ENCODE assay signal across 8 cellular contexts in the genomic region with DNA sequence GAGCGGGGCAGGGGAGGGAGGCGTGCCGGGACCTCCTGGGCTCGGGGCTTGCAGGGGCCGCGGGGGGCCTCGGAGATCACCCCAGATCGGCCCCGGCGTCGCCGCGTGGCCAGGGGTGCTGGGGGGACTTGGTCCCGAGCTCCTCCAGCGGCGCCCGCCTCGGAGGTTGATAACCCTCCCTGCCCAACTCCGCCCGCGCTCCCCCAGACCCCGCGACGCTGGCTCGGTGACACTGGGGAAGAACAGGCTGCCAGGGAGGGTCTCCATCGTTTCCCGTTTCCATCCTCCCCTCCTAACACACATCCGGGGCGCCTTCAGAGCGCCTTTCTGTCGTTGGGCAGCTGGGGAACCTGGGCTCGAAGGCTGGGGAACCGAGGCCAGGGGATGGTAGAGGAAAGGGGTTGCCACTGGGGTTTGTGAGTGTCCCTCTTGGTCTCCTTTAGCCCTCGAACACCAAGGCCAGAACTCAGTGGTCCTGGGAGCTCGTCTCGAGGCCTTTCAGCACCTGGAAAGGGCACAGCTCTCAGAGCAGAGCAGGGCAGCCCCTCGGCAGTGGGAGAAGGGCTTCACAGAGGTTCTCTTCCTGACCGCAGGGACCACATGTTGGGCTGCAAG. TPM values are rescaled to one million over a fixed set of nuclear protein-coding genes. Genes with fewer than 3 reads are reported as not detected.
DNase-seq lines count a peak whose midpoint lies in the region; ATAC-seq and TF ChIP-seq lines count a peak whose summit lies in the region.

No MANE protein-coding gene starts in this region.

- H2BK15ac ChIP-seq in neuronal stem cell (ENCODE audit: low read length), result no peak overlapping the region

- no peak overlapping the region for H2BK5ac ChIP-seq in neuronal stem cell (ENCODE audit: low read length)

- no peak for TF ChIP-seq CTCF in fibroblast of mammary gland (conservative IDR thresholded peaks at IDR 0.05; ENCODE audit: control insufficient read depth, insufficient read depth, low read depth, low read length)

- H3K4me2 ChIP-seq in neuronal stem cell (ENCODE audit: insufficient read depth, low read length, poor library complexity, severe bottlenecking), result peak overlapping the region; percentile 100

- H3K18ac ChIP-seq in neuronal stem cell (ENCODE audit: low read length), result peak overlapping the region; percentile 92

- H3K4me1 ChIP-seq in SJCRH30 (no peaks in the 10 kb centered on the region), neuronal stem cell (ENCODE audit: control insufficient read depth in 2 of 2, insufficient read depth in 1 of 2, low read depth in 1 of 2, low read length in 2 of 2) (peaks cover 0 to 6% of the 10 kb centered on the region in 2 donors)

- peak overlapping the region; percentile 54 for H3K4me3 ChIP-seq in SJCRH30
- peak overlapping the region; percentile 66 for H3K4me3 ChIP-seq in fibroblast of mammary gland (ENCODE audit: control insufficient read depth, low read depth, low read length)
- peak overlapping the region; percentile 56 to 81 for H3K4me3 ChIP-seq in neuronal stem cell (ENCODE audit: low read length in 2 of 2)

- no peak overlapping the region for H4K8ac ChIP-seq in neuronal stem cell (ENCODE audit: low read depth, low read length)

- peak; percentile 9 for DNase-seq in HEK293T (ENCODE audit: extremely low spot score)
- DNase-seq in SJCRH30, result no peak
- no peak for DNase-seq in fibroblast of mammary gland (ENCODE audit: low read depth)
- peak; percentile 14 for DNase-seq in neuronal stem cell (ENCODE audit: low spot score)
- DNase-seq in medulla oblongata (ENCODE audit: extremely low spot score), result no peak
- no peak for DNase-seq in NCI-H1092 treated with DMSO at 0.1 percent for 48 hours (lab: John Stamatoyannopoulos, UW)
- DNase-seq in COR-L47 (lab: John Stamatoyannopoulos, UW), result no peak

- CTCF ChIA-PET in HEK293T (lab: Yijun Ruan, JAX), result interaction anchor here (0.7 to 1.3 kb wide), 2 partner anchors 19 to 91 kb away, joined by 3 read pairs; no protein-coding TSS in a partner anchor

- H2BK12ac ChIP-seq in neuronal stem cell (ENCODE audit: low read length), result peak overlapping the region; percentile 46

- peak; percentile 16 for ATAC-seq in GM18517 (IDR thresholded peaks at IDR 0.05; ENCODE audit: unreplicated experiment)

- H3K4ac ChIP-seq in neuronal stem cell (ENCODE audit: low read length), result no peak overlapping the region

- peak overlapping the region; percentile 46 for H3K23ac ChIP-seq in neuronal stem cell (ENCODE audit: low read depth, low read length, poor library complexity)

- H2BK120ac ChIP-seq in neuronal stem cell (ENCODE audit: low read depth, low read length), result no peak overlapping the region

- no peak overlapping the region for H2AK5ac ChIP-seq in neuronal stem cell (ENCODE audit: low read depth, low read length)

- no peak overlapping the region for H4K91ac ChIP-seq in neuronal stem cell (ENCODE audit: low read depth, low read length, poor library complexity)

- H3K36me3 ChIP-seq in SJCRH30 (no peaks in the 10 kb centered on the region), neuronal stem cell (replicated peaks in 1 of 2; ENCODE audit: control insufficient read depth in 2 of 2, insufficient read depth in 2 of 2, low read length in 2 of 2) (no peaks in the 10 kb centered on the region)

- POLR2A ChIA-PET in HEK293T (lab: Yijun Ruan, JAX), result interaction anchor here (1.0 kb wide), 1 partner anchor 110 kb away, joined by 4 read pairs; a partner anchor contains a TSS

- H3K27ac ChIP-seq in SJCRH30, result peak overlapping the region; percentile 9; the same call in 1 of the 2 replicates
- H3K27ac ChIP-seq in neuronal stem cell (replicated peaks; ENCODE audit: low read length), result no peak overlapping the region

- H3K9me3 ChIP-seq in SJCRH30 (replicated peaks) (no peaks in the 10 kb centered on the region), neuronal stem cell (replicated peaks in 1 of 2; ENCODE audit: control insufficient read depth in 2 of 2, insufficient read depth in 1 of 2, low read depth in 1 of 2, low read length in 2 of 2) (no peaks in the 10 kb centered on the region)

- peak overlapping the region; percentile 67 for H3K14ac ChIP-seq in neuronal stem cell (ENCODE audit: low read length)

- no CpG with 5 or more reads among the region's 38 CpGs for WGBS in neuronal stem cell (ENCODE audit: extremely low coverage in 2 of 2, insufficient read length in 2 of 2, insufficient replicate concordance in 1 of 2), 2 donors

- H3K79me1 ChIP-seq in neuronal stem cell (ENCODE audit: low read depth, low read length), result no peaks in the 10 kb centered on the region

- H3K27me3 ChIP-seq in SJCRH30 (no peaks in the 10 kb centered on the region), neuronal stem cell (ENCODE audit: control insufficient read depth in 3 of 3, insufficient read depth in 3 of 3, low read depth in 1 of 3, low read length in 3 of 3) (peaks cover 0 to 53% (median 28%) of the 10 kb centered on the region in 3 experiments)

- H3K9ac ChIP-seq in neuronal stem cell (ENCODE audit: low read depth, low read length, poor library complexity), result peak overlapping the region; percentile 88

- peak overlapping the region; percentile 98 for H2AFZ ChIP-seq in neuronal stem cell (ENCODE audit: low read length)

TF ChIP-seq in HEK293T, 16 proteins besides CTCF, POLR2A, EP300 and RAD21:
- TF ChIP-seq BHLHE40 (IDR thresholded peaks at IDR 0.05; ENCODE audit: borderline replicate concordance) (no peak), TARDBP (IDR thresholded peaks at IDR 0.05) (no peak), SUZ12 (IDR thresholded peaks at IDR 0.05) (no peak), ARNT (IDR thresholded peaks at IDR 0.05) (no peak), LEF1 (IDR thresholded peaks at IDR 0.05; ENCODE audit: borderline replicate concordance) (no peak), HDGF (IDR thresholded peaks at IDR 0.05; ENCODE audit: borderline replicate concordance) (no peak), FOXA1 (IDR thresholded peaks at IDR 0.05) (no peak)
- TF ChIP-seq, protein P1, sequence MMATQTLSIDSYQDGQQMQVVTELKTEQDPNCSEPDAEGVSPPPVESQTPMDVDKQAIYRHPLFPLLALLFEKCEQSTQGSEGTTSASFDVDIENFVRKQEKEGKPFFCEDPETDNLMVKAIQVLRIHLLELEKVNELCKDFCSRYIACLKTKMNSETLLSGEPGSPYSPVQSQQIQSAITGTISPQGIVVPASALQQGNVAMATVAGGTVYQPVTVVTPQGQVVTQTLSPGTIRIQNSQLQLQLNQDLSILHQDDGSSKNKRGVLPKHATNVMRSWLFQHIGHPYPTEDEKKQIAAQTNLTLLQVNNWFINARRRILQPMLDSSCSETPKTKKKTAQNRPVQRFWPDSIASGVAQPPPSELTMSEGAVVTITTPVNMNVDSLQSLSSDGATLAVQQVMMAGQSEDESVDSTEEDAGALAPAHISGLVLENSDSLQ (IDR thresholded peaks at IDR 0.05), result no peak

RNA-seq across cellular contexts. Expression of a gene that starts 0.4 kb away (rescaled TPM):
- 2.9 and 4.0 TPM in 2 replicates for total RNA-seq in SJCRH30 (2014; rRNA removed; shearing (Covaris generic))
- 0.66 TPM for polyA plus RNA-seq in neuronal stem cell (2013, experiment 1 of 2)
- 0.64 TPM for polyA plus RNA-seq in neuronal stem cell (2013, experiment 2 of 2)

RNA-seq across cellular contexts. Expression of a gene that starts 47.9 kb away (rescaled TPM):
- 19.1 and 22.0 TPM in 2 replicates for total RNA-seq in SJCRH30 (2014; rRNA removed; shearing (Covaris generic))
- polyA plus RNA-seq in neuronal stem cell (2013, experiment 1 of 2), result 25.3 TPM
- polyA plus RNA-seq in neuronal stem cell (2013, experiment 2 of 2), result 23.3 TPM

Comparison
In these comparisons a context has a peak if more than half of its experiments do, and no peak if none do; other contexts are left out.
1. DNase-seq: peak in HEK293T (single experiment) and neuronal stem cell (single experiment); none in SJCRH30 (0 of 2), fibroblast of mammary gland (single experiment), medulla oblongata (single experiment), NCI-H1092 treated with DMSO at 0.1 percent for 48 hours (single experiment) and COR-L47 (single experiment).
2. Peak in every context shown above with its lines, with median percentiles within 50 percentile points of each other: H3K4me3 ChIP-seq.